In genomic region chr21:44456207-44456914, GRCh38 we compare ENCODE assay signal across 8 cellular contexts. TPM values are rescaled to one million over a fixed set of nuclear protein-coding genes. Genes with fewer than 3 reads are reported as not detected.
DNase-seq lines count a peak whose midpoint lies in the region; ATAC-seq and TF ChIP-seq lines count a peak whose summit lies in the region.

No MANE protein-coding gene starts in this region.

- H3K9me3 ChIP-seq in CD4-positive, alpha-beta T cell (ENCODE audit: control insufficient read depth, low read length), result no peaks in the 10 kb centered on the region
- no peaks in the 10 kb centered on the region for H3K9me3 ChIP-seq in SK-N-MC (ENCODE audit: low read depth, low read length)

- peaks cover 11% of the 10 kb centered on the region for H3K4me1 Mint-ChIP-seq in CD4-positive, alpha-beta T cell (ENCODE audit: low read depth)
- H3K4me1 Mint-ChIP-seq in osteocyte (ENCODE audit: unreplicated experiment), result no peaks in the 10 kb centered on the region

- no peak overlapping the region for H3K27ac Mint-ChIP-seq in CD4-positive, alpha-beta T cell
- no peak overlapping the region for H3K27ac Mint-ChIP-seq in osteocyte (ENCODE audit: unreplicated experiment)

- POLR2A ChIA-PET in CD4-positive, alpha-beta T cell (lab: Charles Lee), result no interaction called here

- no peaks in the 10 kb centered on the region for H3K36me3 ChIP-seq in SK-N-MC (ENCODE audit: insufficient read depth, low read length)

- CTCF ChIA-PET in CD4-positive, alpha-beta T cell (lab: Charles Lee), result no interaction called here

- peak overlapping the region; percentile 70 for H3K4me3 Mint-ChIP-seq in CD4-positive, alpha-beta T cell
- peak overlapping the region; percentile 53 for H3K4me3 Mint-ChIP-seq in osteocyte (ENCODE audit: unreplicated experiment)

- TF ChIP-seq CTCF in CD4-positive, alpha-beta T cell (IDR thresholded peaks at IDR 0.05), result no peak
- no peak for TF ChIP-seq CTCF in fibroblast of pulmonary artery (IDR thresholded peaks at IDR 0.05; ENCODE audit: low read length, missing control alignments)
- no peak for TF ChIP-seq CTCF in osteocyte (IDR thresholded peaks at IDR 0.05)

- no peaks in the 10 kb centered on the region for H3K27me3 ChIP-seq in CD4-positive, alpha-beta T cell (ENCODE audit: control insufficient read depth, insufficient read depth, low read length)

- DNase-seq in CD4-positive, alpha-beta T cell, result no peak
- DNase-seq in SK-N-MC (ENCODE audit: low read depth, low spot score) (no peak), fibroblast of pulmonary artery (ENCODE audit: low read depth) (no peak), osteocyte (ENCODE audit: extremely low spot score, unreplicated experiment) (no peak), NCI-H187 treated with DMSO at 0.1 percent for 48 hours (lab: John Stamatoyannopoulos, UW) (no peak)
- no peak for DNase-seq in activated CD4-positive, CD25-positive, alpha-beta regulatory T cell treated with anti-CD3 and anti-CD28 coated beads, Interleukin-2, amount 50 U/mL, for 72 hours

- peaks cover 5% of the 10 kb centered on the region for H3K9me3 Mint-ChIP-seq in CD4-positive, alpha-beta T cell
- peaks cover 6% of the 10 kb centered on the region for H3K9me3 Mint-ChIP-seq in osteocyte (ENCODE audit: unreplicated experiment)

- H3K9ac ChIP-seq in SK-N-MC (ENCODE audit: insufficient read length), result peak overlapping the region; percentile 70

- H3K36me3 Mint-ChIP-seq in CD4-positive, alpha-beta T cell (ENCODE audit: low read depth), result no peaks in the 10 kb centered on the region
- H3K36me3 Mint-ChIP-seq in osteocyte (ENCODE audit: unreplicated experiment), result no peaks in the 10 kb centered on the region

- no peak overlapping the region for H3K27ac ChIP-seq in CD4-positive, alpha-beta T cell (ENCODE audit: low read depth, low read length)
- H3K27ac ChIP-seq in SK-N-MC, result no peak overlapping the region

- peaks cover 4% of the 10 kb centered on the region for H3K27me3 Mint-ChIP-seq in CD4-positive, alpha-beta T cell
- peaks cover 13% of the 10 kb centered on the region for H3K27me3 Mint-ChIP-seq in osteocyte (ENCODE audit: unreplicated experiment)

- no peak for ATAC-seq in CD4-positive, alpha-beta T cell (ENCODE audit: poor library complexity)
- no peak for ATAC-seq in HG02852 (IDR thresholded peaks at IDR 0.05; ENCODE audit: unreplicated experiment)
- no peak for ATAC-seq in GM18868 (IDR thresholded peaks at IDR 0.05; ENCODE audit: unreplicated experiment)

- intact Hi-C loops in CD4-positive, alpha-beta T cell (cut with DNase I, micrococcal nuclease), result loop anchor here in 1 of 2 experiments (10.0 kb wide), 1 partner anchor 1138 kb away; no protein-coding TSS in a partner anchor

- peak overlapping the region; percentile 80 for H3K4me3 ChIP-seq in SK-N-MC
- peak overlapping the region; percentile 60 for H3K4me3 ChIP-seq in fibroblast of pulmonary artery (replicated peaks; ENCODE audit: low read depth, low read length)

RNA-seq across cellular contexts. Expression of gene LRRC3, which starts 1.1 kb away (rescaled TPM):
- under 1 TPM; 0.55 to 0.61 TPM for total RNA-seq in CD4-positive, alpha-beta T cell
- total RNA-seq in osteocyte, result 4.0 and 4.2 TPM in 2 replicates
